In the genomic region with DNA sequence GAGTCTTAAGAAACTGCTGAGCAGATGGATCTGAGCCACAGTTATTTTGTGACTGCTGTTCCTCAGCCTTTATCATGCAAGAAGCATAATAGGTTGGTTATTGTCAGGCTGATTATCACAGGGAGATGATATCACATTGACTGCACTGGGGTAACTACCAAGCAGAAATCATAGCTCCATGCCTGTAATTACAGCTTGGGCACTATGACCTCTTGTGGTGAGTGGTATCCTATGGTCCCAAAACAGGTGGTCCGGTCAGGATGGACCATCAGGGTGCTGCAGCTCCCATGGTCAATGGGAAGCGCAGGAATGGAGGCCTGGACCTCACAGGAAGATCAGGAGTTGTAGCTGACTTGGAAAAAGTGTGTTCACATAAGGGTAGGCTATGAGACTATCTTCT, we compare ENCODE assay signal across 1 cellular context.
TF ChIP-seq lines count a peak whose summit lies in the region.

No MANE protein-coding gene starts in this region.

TF ChIP-seq in IMR-90, 13 proteins besides CTCF, POLR2A, EP300 and RAD21:
- TF ChIP-seq FOS (IDR thresholded peaks at IDR 0.05; ENCODE audit: low read depth, low read length) (no peak), BHLHE40 (IDR thresholded peaks at IDR 0.05; ENCODE audit: low read depth, low read length) (no peak), RCOR1 (IDR thresholded peaks at IDR 0.05; ENCODE audit: insufficient replicate concordance, low read length) (no peak), RFX5 (IDR thresholded peaks at IDR 0.05; ENCODE audit: low read depth, low read length) (no peak), MAZ (IDR thresholded peaks at IDR 0.05; ENCODE audit: borderline replicate concordance, low read depth, low read length) (no peak), CEBPB (IDR thresholded peaks at IDR 0.05; ENCODE audit: low read depth, low read length) (no peak), MAFK (IDR thresholded peaks at IDR 0.05; ENCODE audit: low read depth, low read length) (no peak), MXI1 (IDR thresholded peaks at IDR 0.05; ENCODE audit: borderline replicate concordance, low read depth, low read length) (no peak)
- TF ChIP-seq, protein P1, sequence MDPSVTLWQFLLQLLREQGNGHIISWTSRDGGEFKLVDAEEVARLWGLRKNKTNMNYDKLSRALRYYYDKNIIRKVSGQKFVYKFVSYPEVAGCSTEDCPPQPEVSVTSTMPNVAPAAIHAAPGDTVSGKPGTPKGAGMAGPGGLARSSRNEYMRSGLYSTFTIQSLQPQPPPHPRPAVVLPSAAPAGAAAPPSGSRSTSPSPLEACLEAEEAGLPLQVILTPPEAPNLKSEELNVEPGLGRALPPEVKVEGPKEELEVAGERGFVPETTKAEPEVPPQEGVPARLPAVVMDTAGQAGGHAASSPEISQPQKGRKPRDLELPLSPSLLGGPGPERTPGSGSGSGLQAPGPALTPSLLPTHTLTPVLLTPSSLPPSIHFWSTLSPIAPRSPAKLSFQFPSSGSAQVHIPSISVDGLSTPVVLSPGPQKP (IDR thresholded peaks at IDR 0.05; ENCODE audit: borderline replicate concordance, low read depth, low read length): no peak
- TF ChIP-seq, protein P2, sequence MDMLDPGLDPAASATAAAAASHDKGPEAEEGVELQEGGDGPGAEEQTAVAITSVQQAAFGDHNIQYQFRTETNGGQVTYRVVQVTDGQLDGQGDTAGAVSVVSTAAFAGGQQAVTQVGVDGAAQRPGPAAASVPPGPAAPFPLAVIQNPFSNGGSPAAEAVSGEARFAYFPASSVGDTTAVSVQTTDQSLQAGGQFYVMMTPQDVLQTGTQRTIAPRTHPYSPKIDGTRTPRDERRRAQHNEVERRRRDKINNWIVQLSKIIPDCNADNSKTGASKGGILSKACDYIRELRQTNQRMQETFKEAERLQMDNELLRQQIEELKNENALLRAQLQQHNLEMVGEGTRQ (IDR thresholded peaks at IDR 0.05; ENCODE audit: low read depth, low read length): no peak
